ENCODE assay signal across 36 cellular contexts in the genomic region with DNA sequence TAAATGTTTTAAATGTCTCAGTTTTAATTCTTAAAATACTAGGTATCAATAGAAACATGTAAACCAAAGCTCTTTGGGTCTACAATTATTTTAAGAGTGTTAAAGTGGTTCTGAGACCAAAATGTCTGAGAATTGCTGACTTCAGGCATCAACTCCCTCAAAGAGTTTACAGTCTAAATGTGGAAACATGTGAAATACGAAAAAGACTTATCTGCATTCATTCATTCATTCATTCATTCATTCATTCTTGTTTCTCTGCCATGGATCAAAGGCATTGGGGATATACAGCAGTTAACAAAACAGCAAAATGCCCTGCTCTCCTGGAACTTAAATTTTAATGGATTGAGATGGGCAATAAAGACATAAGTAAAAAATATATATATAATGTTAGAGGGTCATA.
DNase-seq lines count a peak whose midpoint lies in the region; ATAC-seq, FAIRE-seq and TF ChIP-seq lines count a peak whose summit lies in the region.
"Had no signal": no experiment of that assay in that cellular context is flagged by ENCODE, and none has a peak within 500 bp of the region (broad histone marks: within the 10 kb centered on the region; RNA-seq: fewer than 3 reads in every experiment).

No MANE protein-coding gene starts in this region.

- H3K36me3 Mint-ChIP-seq in memory B cell = peaks cover 60% of the 10 kb centered on the region
- no peaks in the 10 kb centered on the region for H3K36me3 Mint-ChIP-seq in activated CD4-positive, alpha-beta T cell treated with anti-CD3 and anti-CD28 coated beads for 36 hours (ENCODE audit: low read depth)
- H3K36me3 Mint-ChIP-seq: CD4-positive, alpha-beta memory T cell; CD4-positive, CD25-positive, alpha-beta regulatory T cell; CD8-positive, alpha-beta memory T cell; CD8-positive, alpha-beta T cell had no signal

- H3K9me3 ChIP-seq in GM12878 (replicated peaks; ENCODE audit: control insufficient read depth, insufficient read depth, low read length) (no peaks in the 10 kb centered on the region), K562 (replicated peaks; ENCODE audit: control insufficient read depth, insufficient read depth, low read depth, low read length) (no peaks in the 10 kb centered on the region)
- H3K9me3 ChIP-seq: A549, BE2C, BLaER1 had no signal

- TF ChIP-seq RAD21 in GM12878 (IDR thresholded peaks at IDR 0.05; ENCODE audit: insufficient read depth, low read depth, low read length) = no peak
- TF ChIP-seq RAD21 in K562 (CRISPR knock-in tag; conservative IDR thresholded peaks at IDR 0.05 in 1 of 2, IDR thresholded peaks at IDR 0.05 in 1 of 2) = no peak

- intact Hi-C loops in GM12878 (cut with micrococcal nuclease; ENCODE audit: unreplicated experiment) (no loop called here), K562 (cut with micrococcal nuclease) (no loop called here)
- intact Hi-C loops in activated CD4-positive, alpha-beta T cell treated with anti-CD3 and anti-CD28 coated beads for 36 hours (cut with DNase I, micrococcal nuclease) = no loop called here

- SMC1A ChIA-PET in GM12878 (lab: Charles Lee; ENCODE audit: uncharacterized antibody, unreplicated experiment) = interaction anchor here (1.2 kb wide), 1 partner anchor 185 kb away, joined by 3 read pairs; no protein-coding TSS in a partner anchor

- TF ChIP-seq CTCF in GM12878 (IDR thresholded peaks at IDR 0.05 in 2 of 3, conservative IDR thresholded peaks at IDR 0.05 in 1 of 3; ENCODE audit: control insufficient read depth in 2 of 3, extremely low read depth in 1 of 3, insufficient read depth in 1 of 3, low read depth in 3 of 3, low read length in 3 of 3) (no peak), K562 (IDR thresholded peaks at IDR 0.05 in 2 of 3, conservative IDR thresholded peaks at IDR 0.05 in 1 of 3; ENCODE audit: insufficient read depth in 2 of 3, low read depth in 1 of 3, low read length in 3 of 3) (no peak)

- POLR2A ChIA-PET in GM12878 (lab: Charles Lee) (no interaction called here), K562 (lab: Yijun Ruan, JAX) (interaction anchor here (0.7 kb wide), 1 partner anchor 324 kb away, joined by 3 read pairs; no protein-coding TSS in a partner anchor)
- POLR2A ChIA-PET in activated CD4-positive, alpha-beta T cell treated with anti-CD3 and anti-CD28 coated beads for 36 hours (lab: Charles Lee) = no interaction called here

- H3K27me3 ChIP-seq in GM12878 (replicated peaks in 1 of 2; ENCODE audit: control insufficient read depth in 2 of 2, insufficient read depth in 2 of 2, low read length in 1 of 2) = no peaks in the 10 kb centered on the region
- peaks cover 0 to 9% of the 10 kb centered on the region in 2 experiments; a peak in 2 of 5 replicates for H3K27me3 ChIP-seq in K562 (ENCODE audit: control insufficient read depth in 2 of 2, insufficient read depth in 2 of 2, low read length in 2 of 2)
- H3K27me3 ChIP-seq: BE2C; BLaER1; BLaER1 treated with 17β-estradiol and CSF1 and Interleukin-3, amounts not matched to agents 10 nM and 100 nM had no signal

- H2AFZ ChIP-seq in GM12878 (ENCODE audit: control insufficient read depth, low read depth, low read length) (no peak overlapping the region), K562 (ENCODE audit: low read depth, low read length) (no peak overlapping the region)

- TF ChIP-seq POLR2A in GM12878 (IDR thresholded peaks at IDR 0.05; ENCODE audit: low read depth, low read length) = no peak
- TF ChIP-seq POLR2A in K562 (conservative IDR thresholded peaks at IDR 0.05) = no peak

- H4K20me1 ChIP-seq in GM12878 (ENCODE audit: control insufficient read depth, insufficient read depth) (no peaks in the 10 kb centered on the region), K562 (replicated peaks; ENCODE audit: control insufficient read depth, insufficient read depth, low read length) (no peaks in the 10 kb centered on the region)
- H4K20me1 ChIP-seq: BLaER1; BLaER1 treated with 17β-estradiol and CSF1 and Interleukin-3, amounts not matched to agents 10 nM and 100 nM had no signal

- TF ChIP-seq EP300 in GM12878 (IDR thresholded peaks at IDR 0.05; ENCODE audit: borderline replicate concordance in 1 of 2, control insufficient read depth in 1 of 2, low read depth in 2 of 2, low read length in 2 of 2) = no peak
- TF ChIP-seq EP300 in K562 (IDR thresholded peaks at IDR 0.05; ENCODE audit: low read length) = no peak

- peak overlapping the region; percentile 36 for H3K27ac Mint-ChIP-seq in memory B cell
- no peak overlapping the region for H3K27ac Mint-ChIP-seq in activated CD4-positive, alpha-beta T cell treated with anti-CD3 and anti-CD28 coated beads for 36 hours
- H3K27ac Mint-ChIP-seq: CD4-positive, alpha-beta memory T cell; CD4-positive, alpha-beta T cell; CD4-positive, CD25-positive, alpha-beta regulatory T cell; CD8-positive, alpha-beta memory T cell; CD8-positive, alpha-beta T cell had no signal

- H3K27ac ChIP-seq in GM12878 (ENCODE audit: control insufficient read depth, insufficient read depth) (no peak overlapping the region), K562 (ENCODE audit: extremely low read depth, low read depth, low read length) (no peak overlapping the region)
- H3K27ac ChIP-seq: 22Rv1; A549; BLaER1; BLaER1 treated with 17β-estradiol and CSF1 and Interleukin-3, amounts not matched to agents 10 nM and 100 nM; C4-2B had no signal

- ATAC-seq in GM12878 (no peak), K562 (no peak), memory B cell (ENCODE audit: low read depth) (no peak)
- ATAC-seq in activated CD4-positive, alpha-beta T cell treated with anti-CD3 and anti-CD28 coated beads for 36 hours = no peak
- ATAC-seq: A549; CD8-positive, alpha-beta T cell had no signal

- H3K9ac ChIP-seq in GM12878 (ENCODE audit: control insufficient read depth, insufficient read depth, low read length) (no peak overlapping the region), K562 (ENCODE audit: insufficient read depth in 1 of 2, low read depth in 2 of 2, low read length in 2 of 2) (no peak overlapping the region)
- H3K9ac ChIP-seq: BLaER1; BLaER1 treated with 17β-estradiol and CSF1 and Interleukin-3, amounts not matched to agents 10 nM and 100 nM had no signal

- no peaks in the 10 kb centered on the region for H3K4me1 Mint-ChIP-seq in memory B cell
- H3K4me1 Mint-ChIP-seq in activated CD4-positive, alpha-beta T cell treated with anti-CD3 and anti-CD28 coated beads for 36 hours = no peaks in the 10 kb centered on the region
- H3K4me1 Mint-ChIP-seq: B cell; CD14-positive monocyte; CD4-positive, alpha-beta memory T cell; CD4-positive, CD25-positive, alpha-beta regulatory T cell; CD8-positive, alpha-beta memory T cell had no signal

- no peak overlapping the region for H3K4me2 ChIP-seq in GM12878 (ENCODE audit: control insufficient read depth, insufficient read depth)
- no peak overlapping the region for H3K4me2 ChIP-seq in K562 (ENCODE audit: insufficient read depth, low read length)
- H3K4me2 ChIP-seq: A549; BLaER1; BLaER1 treated with 17β-estradiol and CSF1 and Interleukin-3, amounts not matched to agents 10 nM and 100 nM had no signal

- no peaks in the 10 kb centered on the region for H3K9me1 ChIP-seq in K562 (ENCODE audit: control insufficient read depth, insufficient read depth, low read length)

- no peaks in the 10 kb centered on the region for H3K9me3 Mint-ChIP-seq in memory B cell
- H3K9me3 Mint-ChIP-seq in activated CD4-positive, alpha-beta T cell treated with anti-CD3 and anti-CD28 coated beads for 36 hours (ENCODE audit: low read depth) = no peaks in the 10 kb centered on the region
- H3K9me3 Mint-ChIP-seq: CD14-positive monocyte; CD4-positive, alpha-beta memory T cell; CD4-positive, alpha-beta T cell; CD8-positive, alpha-beta memory T cell; CD8-positive, alpha-beta T cell had no signal

- BruUV-seq in GM12878 (replicated peaks; lab: Mats Ljungman, UMichigan) (no TSS peak), K562 (replicated peaks; lab: Mats Ljungman, UMichigan) (no TSS peak)

- peaks cover 11 to 70% of the 10 kb centered on the region in 2 experiments for H3K36me3 ChIP-seq in GM12878 (ENCODE audit: control insufficient read depth in 2 of 2, insufficient read depth in 2 of 2, low read length in 1 of 2)
- no peaks in the 10 kb centered on the region for H3K36me3 ChIP-seq in K562 (ENCODE audit: control insufficient read depth, insufficient read depth, low read length)
- H3K36me3 ChIP-seq: BE2C had no signal

- H3K4me1 ChIP-seq in GM12878 (ENCODE audit: control insufficient read depth, insufficient read depth, low read length) (no peaks in the 10 kb centered on the region), K562 (replicated peaks in 1 of 2; ENCODE audit: control insufficient read depth in 2 of 2, insufficient read depth in 2 of 2, low read length in 2 of 2) (no peaks in the 10 kb centered on the region; a peak in 1 of 5 replicates)
- H3K4me1 ChIP-seq: A549; BE2C; BLaER1; BLaER1 treated with 17β-estradiol and CSF1 and Interleukin-3, amounts not matched to agents 10 nM and 100 nM; Caco-2 had no signal

- RAD21 ChIA-PET in GM12878 (lab: Charles Lee; ENCODE audit: unreplicated experiment) = no interaction called here

- in situ Hi-C loops in GM12878 (cut with MboI) = no loop called here
- in situ Hi-C loops in K562 (cut with MboI) = no loop called here

- peak; percentile 19 for FAIRE-seq in TTC549 (lab: Jason Lieb, UNC)
- no peak for FAIRE-seq in GM12878 (lab: Jason Lieb, UNC)
- no peak for FAIRE-seq in K562 (lab: Jason Lieb, UNC)
- FAIRE-seq: A549, D721Med had no signal

- H3K4me3 ChIP-seq in GM12878 (no peak overlapping the region), K562 (no peak overlapping the region)
- H3K4me3 ChIP-seq: A549; BLaER1; BLaER1 treated with 17β-estradiol and CSF1 and Interleukin-3, amounts not matched to agents 10 nM and 100 nM had no signal

- H3K79me2 ChIP-seq in GM12878 (ENCODE audit: control insufficient read depth, insufficient read depth, low read length) = no peaks in the 10 kb centered on the region
- no peaks in the 10 kb centered on the region for H3K79me2 ChIP-seq in K562 (ENCODE audit: control insufficient read depth, insufficient read depth, low read length)

- no peaks in the 10 kb centered on the region for H3K27me3 Mint-ChIP-seq in memory B cell
- H3K27me3 Mint-ChIP-seq in activated CD4-positive, alpha-beta T cell treated with anti-CD3 and anti-CD28 coated beads for 36 hours = peaks cover 5% of the 10 kb centered on the region
- H3K27me3 Mint-ChIP-seq: B cell had no signal

- 67% methylated on average over 1 of the region's 1 CpG for WGBS in GM12878 (ENCODE audit: insufficient coverage, insufficient replicate concordance, low lambda C conversion rate, missing lambda C conversion rate)
- 0% methylated on average over 1 of the region's 1 CpG for WGBS in K562 (ENCODE audit: insufficient coverage, low coverage, missing lambda C conversion rate)

- H3K4me3 Mint-ChIP-seq in memory B cell = no peak overlapping the region
- H3K4me3 Mint-ChIP-seq in activated CD4-positive, alpha-beta T cell treated with anti-CD3 and anti-CD28 coated beads for 36 hours = no peak overlapping the region
- H3K4me3 Mint-ChIP-seq: B cell; CD14-positive monocyte; CD4-positive, alpha-beta memory T cell; CD4-positive, alpha-beta T cell; CD4-positive, CD25-positive, alpha-beta regulatory T cell; CD8-positive, alpha-beta memory T cell; CD8-positive, alpha-beta T cell had no signal

- CTCF ChIA-PET in GM12878 (lab: Yijun Ruan, JAX) = no interaction called here
- CTCF ChIA-PET in K562 (lab: Yijun Ruan, JAX; ENCODE audit: low intra/inter-chr PET ratio) = no interaction called here
- CTCF ChIA-PET in activated CD4-positive, alpha-beta T cell treated with anti-CD3 and anti-CD28 coated beads for 36 hours (lab: Charles Lee) = interaction anchor here (0.5 to 0.8 kb wide), 2 partner anchors 28 to 508 kb away, joined by 3 read pairs; a partner anchor contains a TSS

- DNase-seq in GM12878 (ENCODE audit: low read depth, low spot score) = no peak
- DNase-seq in K562 (ENCODE audit: extremely low read depth in 1 of 4, low spot score in 3 of 4) = no peak
- no peak for DNase-seq in memory B cell (ENCODE audit: low spot score in 2 of 2)
- DNase-seq in dermis blood vessel endothelial cell = no peak
- no peak for DNase-seq in Ammon's horn (ENCODE audit: low spot score)
- no peak for DNase-seq in NCI-H2196 treated with DMSO at 0.1 percent for 48 hours (lab: John Stamatoyannopoulos, UW; ENCODE audit: unreplicated experiment)
- DNase-seq in activated CD4-positive, alpha-beta T cell treated with anti-CD3 and anti-CD28 coated beads for 36 hours = no peak
- DNase-seq: 8988T; ACHN; AML-193; BE2C; C1 segment of cervical spinal cord; Caco-2; Calu3; CD4-positive, alpha-beta memory T cell; CD4-positive, alpha-beta T cell; CD4-positive, CD25-positive, alpha-beta regulatory T cell; CD8-positive, alpha-beta memory T cell; CD8-positive, alpha-beta T cell; COR-L47; DMS 273 treated with DMSO at 0.1 percent for 48 hours; DMS153; DMS53; DMS79; DMS79 treated with DMSO at 0.1 percent for 48 hours; DND-41; EL had no signal
